ENCODE assay signal across 25 cellular contexts in the genomic region with DNA sequence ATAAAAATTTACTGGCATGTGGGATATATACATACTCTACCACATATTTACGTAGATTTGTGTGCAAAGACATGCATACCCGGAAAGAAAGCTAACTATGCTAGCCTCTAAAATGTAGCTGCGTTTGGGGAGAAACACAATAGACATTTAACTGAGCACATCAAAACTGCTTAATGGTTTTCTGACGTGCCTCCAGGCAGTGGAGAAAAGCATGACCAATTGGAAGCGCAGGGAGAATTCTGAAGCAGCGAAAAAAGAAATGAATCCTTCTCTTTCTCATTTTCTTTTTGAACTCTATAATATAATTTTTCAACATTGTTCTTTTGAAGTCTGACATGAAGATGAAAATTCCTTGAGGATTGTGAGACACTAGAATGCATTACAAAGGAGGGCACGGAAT.
"Had no signal": no experiment of that assay in that cellular context is flagged by ENCODE, and none has a peak within 500 bp of the region (broad histone marks: within the 10 kb centered on the region; RNA-seq: fewer than 3 reads in every experiment).

No MANE protein-coding gene starts in this region.

- ATAC-seq: activated T-cell treated with anti-CD3 and anti-CD28 coated beads, Interleukin-2, amount 50 U/mL, for 72 hours; body of pancreas; Panc1 had no signal

- H3K4me2 ChIP-seq: KMS-11 had no signal

- H3K9me3 ChIP-seq: body of pancreas had no signal

- H3K9ac ChIP-seq: KMS-11 had no signal

- H3K27ac Mint-ChIP-seq: activated CD4-positive, alpha-beta memory T cell treated with anti-CD3 and anti-CD28 coated beads for 36 hours; activated CD4-positive, alpha-beta T cell treated with anti-CD3 and anti-CD28 coated beads, Interleukin-2, amount 10 ng/mL, durations not matched to agents 7 days and 5 days; activated naive CD8-positive, alpha-beta T cell treated with anti-CD3 and anti-CD28 coated beads, Interleukin-2, amount 10 ng/mL, durations not matched to agents 7 days and 5 days; activated T-cell treated with anti-CD3 and anti-CD28 coated beads, Interleukin-2, amount 50 U/mL, for 72 hours had no signal

- DNase-seq: activated CD4-positive, alpha-beta memory T cell treated with anti-CD3 and anti-CD28 coated beads for 36 hours; activated CD4-positive, alpha-beta T cell treated with anti-CD3 and anti-CD28 coated beads, Interleukin-2, amount 10 ng/mL, durations not matched to agents 7 days and 5 days; activated CD4-positive, CD25-positive, alpha-beta regulatory T cell; activated CD8-positive, alpha-beta memory T cell treated with anti-CD3 and anti-CD28 coated beads for 24 hours; activated naive CD4-positive, alpha-beta T cell treated with anti-CD3 and anti-CD28 coated beads, Interleukin-2, amount 50 U/mL, for 16 hours; activated naive CD8-positive, alpha-beta T cell treated with anti-CD3 and anti-CD28 coated beads, Interleukin-2, amount 10 ng/mL, durations not matched to agents 7 days and 5 days; activated T-cell treated with anti-CD3 and anti-CD28 coated beads for 4 hours; activated T-cell treated with anti-CD3 and anti-CD28 coated beads, Interleukin-2, amount 50 U/mL, for 72 hours; aorta; body of pancreas; central memory CD4-positive, alpha-beta T cell; NCI-H1105; NCI-H1436; NCI-H1694 treated with DMSO at 0.1 percent for 48 hours; NCI-H2029 treated with DMSO at 0.1 percent for 48 hours; NCI-H345; NCI-H510A treated with DMSO at 0.1 percent for 48 hours; NCI-H69; NK-92 treated with Interleukin-12 subunit alpha and Interleukin-12 subunit beta, amount 100 ng/mL, for 24 hours; OCI-M1; SHP77; T-helper 1 cell had no signal

- H3K4me1 Mint-ChIP-seq: activated CD4-positive, alpha-beta T cell treated with anti-CD3 and anti-CD28 coated beads, Interleukin-2, amount 10 ng/mL, durations not matched to agents 7 days and 5 days; activated naive CD8-positive, alpha-beta T cell treated with anti-CD3 and anti-CD28 coated beads, Interleukin-2, amount 10 ng/mL, durations not matched to agents 7 days and 5 days had no signal

- H3K9me3 Mint-ChIP-seq: activated CD4-positive, alpha-beta memory T cell treated with anti-CD3 and anti-CD28 coated beads for 36 hours; activated CD4-positive, alpha-beta T cell treated with anti-CD3 and anti-CD28 coated beads, Interleukin-2, amount 10 ng/mL, durations not matched to agents 7 days and 5 days; activated naive CD8-positive, alpha-beta T cell treated with anti-CD3 and anti-CD28 coated beads, Interleukin-2, amount 10 ng/mL, durations not matched to agents 7 days and 5 days; activated T-cell treated with anti-CD3 and anti-CD28 coated beads, Interleukin-2, amount 50 U/mL, for 72 hours had no signal

- H3K27ac ChIP-seq: body of pancreas, KMS-11, VCaP had no signal

- H3K4me1 ChIP-seq: body of pancreas had no signal

- H3K36me3 Mint-ChIP-seq: activated CD4-positive, alpha-beta memory T cell treated with anti-CD3 and anti-CD28 coated beads for 36 hours; activated naive CD8-positive, alpha-beta T cell treated with anti-CD3 and anti-CD28 coated beads, Interleukin-2, amount 10 ng/mL, durations not matched to agents 7 days and 5 days had no signal

- H3K4me3 ChIP-seq: body of pancreas had no signal

- H3K27me3 ChIP-seq: body of pancreas had no signal

- H3K4me3 Mint-ChIP-seq: activated CD4-positive, alpha-beta memory T cell treated with anti-CD3 and anti-CD28 coated beads for 36 hours; activated CD4-positive, alpha-beta T cell treated with anti-CD3 and anti-CD28 coated beads, Interleukin-2, amount 10 ng/mL, durations not matched to agents 7 days and 5 days; activated naive CD8-positive, alpha-beta T cell treated with anti-CD3 and anti-CD28 coated beads, Interleukin-2, amount 10 ng/mL, durations not matched to agents 7 days and 5 days; activated T-cell treated with anti-CD3 and anti-CD28 coated beads, Interleukin-2, amount 50 U/mL, for 72 hours had no signal
